Comparison of ENCODE assay signal across 11 cellular contexts in the genomic region with DNA sequence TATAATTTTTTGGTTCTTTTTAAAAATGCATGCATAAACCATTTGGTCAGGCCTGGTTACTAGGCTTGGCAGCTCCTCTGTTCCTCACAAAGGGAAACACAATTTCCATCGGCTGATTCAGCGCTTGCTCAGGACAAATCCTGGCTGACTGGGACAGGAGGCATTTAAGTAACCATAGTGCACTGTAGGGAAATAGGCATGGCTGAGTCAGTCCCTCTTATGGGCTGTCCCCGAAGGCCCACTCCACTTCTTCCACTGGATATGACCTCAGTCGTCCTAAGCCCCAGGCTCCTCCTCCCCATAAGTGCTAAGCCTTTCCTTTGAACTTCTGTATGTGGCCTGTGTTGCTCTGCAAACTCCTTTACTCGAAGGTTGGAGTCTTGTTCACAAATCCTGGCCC.
A peak's percentile ranks its signal among the peaks of the same experiment; 100 is the strongest.
DNase-seq lines count a peak whose midpoint lies in the region; ATAC-seq and TF ChIP-seq lines count a peak whose summit lies in the region.
"Had no signal": no experiment of that assay in that cellular context is flagged by ENCODE, and none has a peak within 500 bp of the region (broad histone marks: within the 10 kb centered on the region; RNA-seq: fewer than 3 reads in every experiment).

No MANE protein-coding gene starts in this region.

- TF ChIP-seq RAD21 in SK-N-SH (IDR thresholded peaks at IDR 0.05; ENCODE audit: low read length): no peak

- H2BK12ac ChIP-seq in trophoblast cell (ENCODE audit: low read length): no peak overlapping the region

- no peak overlapping the region for H3K23ac ChIP-seq in trophoblast cell (ENCODE audit: low read length)

- no peaks in the 10 kb centered on the region for H3K36me3 ChIP-seq in SK-N-SH (replicated peaks in 1 of 2; ENCODE audit: control insufficient read depth in 1 of 2, insufficient read depth in 2 of 2, low read length in 1 of 2)
- no peaks in the 10 kb centered on the region for H3K36me3 ChIP-seq in fibroblast of lung (ENCODE audit: control insufficient read depth, insufficient read depth, low read length)
- no peaks in the 10 kb centered on the region for H3K36me3 ChIP-seq in trophoblast cell (ENCODE audit: control insufficient read depth in 1 of 2, insufficient read depth in 2 of 2, low read length in 2 of 2)
- H3K36me3 ChIP-seq: right atrium auricular region had no signal

- TF ChIP-seq EP300 in SK-N-SH (IDR thresholded peaks at IDR 0.05; ENCODE audit: borderline replicate concordance in 1 of 2, low read depth in 1 of 2, low read length in 1 of 2): no peak

- H3K36me3 Mint-ChIP-seq in activated naive CD4-positive, alpha-beta T cell treated with anti-CD3 and anti-CD28 coated beads, Interleukin-2, amount 10 ng/mL, durations not matched to agents 7 days and 5 days: no peaks in the 10 kb centered on the region

- H3K18ac ChIP-seq in trophoblast cell (ENCODE audit: low read length): no peak overlapping the region

- H3K4me1 Mint-ChIP-seq in activated naive CD4-positive, alpha-beta T cell treated with anti-CD3 and anti-CD28 coated beads, Interleukin-2, amount 10 ng/mL, durations not matched to agents 7 days and 5 days: no peaks in the 10 kb centered on the region

- H4K20me1 ChIP-seq in SK-N-SH (ENCODE audit: insufficient read depth): no peaks in the 10 kb centered on the region
- H4K20me1 ChIP-seq in fibroblast of lung (ENCODE audit: control insufficient read depth, extremely low read depth, insufficient read depth, low read length): no peaks in the 10 kb centered on the region

- no peak overlapping the region for H2BK5ac ChIP-seq in trophoblast cell (ENCODE audit: low read depth, low read length, poor library complexity)

- no peak overlapping the region for H3K14ac ChIP-seq in trophoblast cell (ENCODE audit: low read length)

- ATAC-seq in GM18519 (IDR thresholded peaks at IDR 0.05; ENCODE audit: low FRiP score, unreplicated experiment): no peak

- no peaks in the 10 kb centered on the region for H3K9me2 ChIP-seq in SK-N-SH

- H3K9ac ChIP-seq in SK-N-SH (no peak overlapping the region), fibroblast of lung (ENCODE audit: insufficient read depth, low read length) (no peak overlapping the region), trophoblast cell (ENCODE audit: low read length) (no peak overlapping the region)

- intact Hi-C loops in posterior vena cava (cut with DNase I): no loop called here

- H3K9me3 Mint-ChIP-seq in activated naive CD4-positive, alpha-beta T cell treated with anti-CD3 and anti-CD28 coated beads, Interleukin-2, amount 10 ng/mL, durations not matched to agents 7 days and 5 days: no peaks in the 10 kb centered on the region

- peaks cover 6% of the 10 kb centered on the region for H3K27me3 Mint-ChIP-seq in activated naive CD4-positive, alpha-beta T cell treated with anti-CD3 and anti-CD28 coated beads, Interleukin-2, amount 10 ng/mL, durations not matched to agents 7 days and 5 days

- no peak overlapping the region for H4K8ac ChIP-seq in trophoblast cell (ENCODE audit: low read depth, low read length)

- H4K91ac ChIP-seq in trophoblast cell (ENCODE audit: low read depth, low read length): no peak overlapping the region

- WGBS in SK-N-SH (ENCODE audit: low lambda C conversion rate): 53% methylated on average over 5 of the region's 5 CpGs
- WGBS in trophoblast cell (ENCODE audit: extremely low coverage, insufficient coverage, insufficient read length): no CpG with 5 or more reads among the region's 5 CpGs

- no peaks in the 10 kb centered on the region for H3K27me3 ChIP-seq in SK-N-SH (ENCODE audit: insufficient read depth)
- no peaks in the 10 kb centered on the region for H3K27me3 ChIP-seq in fibroblast of lung (ENCODE audit: control insufficient read depth, insufficient read depth, low read length)
- H3K27me3 ChIP-seq in trophoblast cell (ENCODE audit: insufficient read depth, low read length): no peaks in the 10 kb centered on the region
- H3K27me3 ChIP-seq: right atrium auricular region had no signal

- H3K27ac Mint-ChIP-seq in activated naive CD4-positive, alpha-beta T cell treated with anti-CD3 and anti-CD28 coated beads, Interleukin-2, amount 10 ng/mL, durations not matched to agents 7 days and 5 days: no peak overlapping the region

- no peak overlapping the region for H4K12ac ChIP-seq in trophoblast cell (ENCODE audit: low read depth, low read length)

- H3K4me2 ChIP-seq in SK-N-SH (no peak overlapping the region), fibroblast of lung (ENCODE audit: extremely low read depth, insufficient read depth, low read length) (no peak overlapping the region), trophoblast cell (ENCODE audit: low read length) (no peak overlapping the region)

- H3K79me1 ChIP-seq in trophoblast cell (ENCODE audit: low read length): no peaks in the 10 kb centered on the region

- H3K9me3 ChIP-seq in SK-N-SH (no peaks in the 10 kb centered on the region), fibroblast of lung (ENCODE audit: control insufficient read depth, insufficient read depth, low read depth, low read length) (no peaks in the 10 kb centered on the region), trophoblast cell (ENCODE audit: insufficient read depth, low read depth, low read length) (no peaks in the 10 kb centered on the region)
- H3K9me3 ChIP-seq: right atrium auricular region had no signal

- POLR2A ChIA-PET in SK-N-SH (lab: Yijun Ruan, JAX): no interaction called here

- H3K4me3 ChIP-seq in SK-N-SH (ENCODE audit: low read depth in 2 of 2, low read length in 1 of 2): no peak overlapping the region
- H3K4me3 ChIP-seq in fibroblast of lung (replicated peaks in 1 of 4; ENCODE audit: control extremely low read depth in 1 of 4, insufficient read depth in 1 of 4, low read depth in 3 of 4, low read length in 4 of 4): no peak overlapping the region
- no peak overlapping the region for H3K4me3 ChIP-seq in trophoblast cell (ENCODE audit: low read depth, low read length)
- H3K4me3 ChIP-seq: right atrium auricular region had no signal

- no peak overlapping the region for H3K4me3 Mint-ChIP-seq in activated naive CD4-positive, alpha-beta T cell treated with anti-CD3 and anti-CD28 coated beads, Interleukin-2, amount 10 ng/mL, durations not matched to agents 7 days and 5 days

- CTCF ChIA-PET in SK-N-SH (lab: Yijun Ruan, JAX): interaction anchor here (1.1 to 1.2 kb wide), 2 partner anchors 32 to 1514 kb away, joined by 3 to 4 read pairs; no protein-coding TSS in a partner anchor
- CTCF ChIA-PET in activated naive CD4-positive, alpha-beta T cell treated with anti-CD3 and anti-CD28 coated beads, Interleukin-2, amount 10 ng/mL, durations not matched to agents 7 days and 5 days (lab: Charles Lee): no interaction called here

- TF ChIP-seq CTCF in SK-N-SH (IDR thresholded peaks at IDR 0.05): no peak
- no peak for TF ChIP-seq CTCF in fibroblast of lung (conservative IDR thresholded peaks at IDR 0.05 in 1 of 2, IDR thresholded peaks at IDR 0.05 in 1 of 2; ENCODE audit: low read depth in 1 of 2, low read length in 2 of 2)

- H3F3A ChIP-seq in SK-N-SH (replicated peaks; ENCODE audit: insufficient read depth): peaks cover 12% of the 10 kb centered on the region

- no peak overlapping the region; a peak in 1 of 4 replicates for H3K27ac ChIP-seq in SK-N-SH (ENCODE audit: low read depth in 2 of 2, low read length in 1 of 2)
- no peak overlapping the region for H3K27ac ChIP-seq in fibroblast of lung (ENCODE audit: insufficient read depth, low read length)
- H3K27ac ChIP-seq in trophoblast cell (ENCODE audit: low read depth, low read length): no peak overlapping the region
- H3K27ac ChIP-seq: right atrium auricular region had no signal

- no peaks in the 10 kb centered on the region for H3K79me2 ChIP-seq in SK-N-SH (ENCODE audit: insufficient read depth)
- no peaks in the 10 kb centered on the region for H3K79me2 ChIP-seq in fibroblast of lung (ENCODE audit: control insufficient read depth, insufficient read depth, low read length)
- H3K79me2 ChIP-seq in trophoblast cell (ENCODE audit: control insufficient read depth, insufficient read depth, low read length, poor library complexity): no peaks in the 10 kb centered on the region

- H2AFZ ChIP-seq in SK-N-SH (ENCODE audit: low read depth): 0 out of 2 replicates have a peak overlapping the region, but pooled peaks have one; percentile 47
- peak overlapping the region; percentile 36 for H2AFZ ChIP-seq in fibroblast of lung (ENCODE audit: low read length)
- no peak overlapping the region for H2AFZ ChIP-seq in trophoblast cell (ENCODE audit: insufficient read depth, low read length, poor library complexity)

- peak; percentile 85 for DNase-seq in GM04503 (ENCODE audit: low read depth)
- DNase-seq in SK-N-SH: no peak
- peak; percentile 73 to 98 for DNase-seq in fibroblast of lung (ENCODE audit: low read depth in 2 of 2)
- DNase-seq in trophoblast cell: peak; percentile 16 to 34
- DNase-seq in UCSD-AML1 (lab: John Stamatoyannopoulos, UW; ENCODE audit: unreplicated experiment): no peak
- no peak for DNase-seq in activated naive CD4-positive, alpha-beta T cell treated with anti-CD3 and anti-CD28 coated beads, Interleukin-2, amount 10 ng/mL, durations not matched to agents 7 days and 5 days
- no peak for DNase-seq in posterior vena cava (ENCODE audit: low spot score)
- DNase-seq: DMS79 treated with DMSO at 0.1 percent for 48 hours, NCI-H774 had no signal

- H2BK120ac ChIP-seq in trophoblast cell (ENCODE audit: insufficient read depth, low read length, poor library complexity): no peak overlapping the region

- H2AK5ac ChIP-seq in trophoblast cell (ENCODE audit: low read length): no peak overlapping the region

- H3K4ac ChIP-seq in trophoblast cell (ENCODE audit: low read depth, low read length): no peak overlapping the region

- H3K4me1 ChIP-seq in SK-N-SH (ENCODE audit: control insufficient read depth in 1 of 2, insufficient read depth in 2 of 2, low read depth in 1 of 2, low read length in 1 of 2) (no peaks in the 10 kb centered on the region; a peak in 1 of 4 replicates), fibroblast of lung (ENCODE audit: control insufficient read depth, extremely low read depth, insufficient read depth, low read length) (no peaks in the 10 kb centered on the region), trophoblast cell (ENCODE audit: control insufficient read depth in 1 of 2, insufficient read depth in 2 of 2, low read length in 2 of 2) (no peaks in the 10 kb centered on the region)
- H3K4me1 ChIP-seq: right atrium auricular region had no signal

TF ChIP-seq in SK-N-SH, 30 proteins besides CTCF, POLR2A, EP300 and RAD21:
- TF ChIP-seq, protein P1, sequence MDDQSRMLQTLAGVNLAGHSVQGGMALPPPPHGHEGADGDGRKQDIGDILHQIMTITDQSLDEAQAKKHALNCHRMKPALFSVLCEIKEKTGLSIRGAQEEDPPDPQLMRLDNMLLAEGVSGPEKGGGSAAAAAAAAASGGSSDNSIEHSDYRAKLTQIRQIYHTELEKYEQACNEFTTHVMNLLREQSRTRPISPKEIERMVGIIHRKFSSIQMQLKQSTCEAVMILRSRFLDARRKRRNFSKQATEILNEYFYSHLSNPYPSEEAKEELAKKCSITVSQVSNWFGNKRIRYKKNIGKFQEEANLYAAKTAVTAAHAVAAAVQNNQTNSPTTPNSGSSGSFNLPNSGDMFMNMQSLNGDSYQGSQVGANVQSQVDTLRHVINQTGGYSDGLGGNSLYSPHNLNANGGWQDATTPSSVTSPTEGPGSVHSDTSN (IDR thresholded peaks at IDR 0.05): no peak
- peak; percentile 12; the same call in 1 of the 2 replicates for TF ChIP-seq FOSL2 (IDR thresholded peaks at IDR 0.05; ENCODE audit: borderline replicate concordance, low read depth)
TF ChIP-seq in SK-N-SH: peak in this region for 1.

Comparison
In these comparisons a context has a peak if more than half of its experiments do, and no peak if none do; other contexts are left out.
1. DNase-seq: peak in GM04503 (single experiment), fibroblast of lung (2 of 2) and trophoblast cell (2 of 2); none in SK-N-SH (single experiment), UCSD-AML1 (single experiment), activated naive CD4-positive, alpha-beta T cell treated with anti-CD3 and anti-CD28 coated beads, Interleukin-2, amount 10 ng/mL, durations not matched to agents 7 days and 5 days (single experiment) and posterior vena cava (single experiment).